9 cellular contexts compared by ENCODE assay signal in genomic region chr1:66758247-66758755, GRCh38. TPM values are rescaled to one million over a fixed set of nuclear protein-coding genes. Genes with fewer than 3 reads are reported as not detected.
DNase-seq lines count a peak whose midpoint lies in the region; ATAC-seq and TF ChIP-seq lines count a peak whose summit lies in the region.
"Had no signal": no experiment of that assay in that cellular context is flagged by ENCODE, and none has a peak within 500 bp of the region (broad histone marks: within the 10 kb centered on the region; RNA-seq: fewer than 3 reads in every experiment).

No MANE protein-coding gene starts in this region.

- H3K4me3 Mint-ChIP-seq in endothelial cell (ENCODE audit: unreplicated experiment): no peak overlapping the region
- H3K4me3 Mint-ChIP-seq in activated naive CD4-positive, alpha-beta T cell treated with anti-CD3 and anti-CD28 coated beads, Interleukin-2, amount 10 ng/mL, durations not matched to agents 7 days and 5 days: no peak overlapping the region
- H3K4me3 Mint-ChIP-seq in activated naive CD4-positive, alpha-beta T cell treated with anti-CD3 and anti-CD28 coated beads for 36 hours: no peak overlapping the region

- H3K27ac Mint-ChIP-seq in endothelial cell (ENCODE audit: unreplicated experiment): peak overlapping the region; percentile 68
- H3K27ac Mint-ChIP-seq in activated naive CD4-positive, alpha-beta T cell treated with anti-CD3 and anti-CD28 coated beads, Interleukin-2, amount 10 ng/mL, durations not matched to agents 7 days and 5 days: no peak overlapping the region
- no peak overlapping the region for H3K27ac Mint-ChIP-seq in activated naive CD4-positive, alpha-beta T cell treated with anti-CD3 and anti-CD28 coated beads for 36 hours

- H3K4me2 ChIP-seq in Loucy (ENCODE audit: low read depth, low read length, poor library complexity, severe bottlenecking) (peak overlapping the region; percentile 36), hepatocyte (no peak overlapping the region)

- peaks cover 14% of the 10 kb centered on the region for H3K4me1 Mint-ChIP-seq in endothelial cell (ENCODE audit: unreplicated experiment)
- H3K4me1 Mint-ChIP-seq in activated naive CD4-positive, alpha-beta T cell treated with anti-CD3 and anti-CD28 coated beads, Interleukin-2, amount 10 ng/mL, durations not matched to agents 7 days and 5 days: no peaks in the 10 kb centered on the region
- H3K4me1 Mint-ChIP-seq in activated naive CD4-positive, alpha-beta T cell treated with anti-CD3 and anti-CD28 coated beads for 36 hours (ENCODE audit: low read depth): no peaks in the 10 kb centered on the region

- no peaks in the 10 kb centered on the region for H3K27me3 Mint-ChIP-seq in endothelial cell (ENCODE audit: unreplicated experiment)
- H3K27me3 Mint-ChIP-seq in activated naive CD4-positive, alpha-beta T cell treated with anti-CD3 and anti-CD28 coated beads, Interleukin-2, amount 10 ng/mL, durations not matched to agents 7 days and 5 days: peaks cover 10% of the 10 kb centered on the region
- peaks cover 3% of the 10 kb centered on the region for H3K27me3 Mint-ChIP-seq in activated naive CD4-positive, alpha-beta T cell treated with anti-CD3 and anti-CD28 coated beads for 36 hours (ENCODE audit: low read depth)

- H2AFZ ChIP-seq in Loucy (ENCODE audit: low read length) (peak overlapping the region; percentile 74), hepatocyte (no peak overlapping the region)

- WGBS in hepatocyte (ENCODE audit: low lambda C conversion rate, missing lambda C conversion rate): 63% methylated on average over 1 of the region's 1 CpG

- H3K4me1 ChIP-seq in Loucy (ENCODE audit: insufficient read depth, low read length, poor library complexity, severe bottlenecking): peaks cover 15% of the 10 kb centered on the region
- H3K4me1 ChIP-seq in hepatocyte (ENCODE audit: insufficient read depth): no peaks in the 10 kb centered on the region

- H3K27ac ChIP-seq in hepatocyte: no peak overlapping the region

- ATAC-seq in GM18499 (IDR thresholded peaks at IDR 0.05; ENCODE audit: insufficient read depth, unreplicated experiment) (peak; percentile 99), GM21825 (IDR thresholded peaks at IDR 0.05; ENCODE audit: unreplicated experiment) (peak; percentile 100)

- no peaks in the 10 kb centered on the region for H3K9me3 ChIP-seq in Loucy (ENCODE audit: insufficient read depth, low read depth, low read length)
- H3K9me3 ChIP-seq in hepatocyte (ENCODE audit: low read depth): no peaks in the 10 kb centered on the region

- TF ChIP-seq CTCF in Loucy (conservative IDR thresholded peaks at IDR 0.05; ENCODE audit: low read length) (no peak), endothelial cell (IDR thresholded peaks at IDR 0.05; ENCODE audit: unreplicated experiment) (no peak), hepatocyte (IDR thresholded peaks at IDR 0.05; ENCODE audit: poor library complexity) (no peak)

- H3K36me3 ChIP-seq in Loucy (ENCODE audit: insufficient read depth, low read length) (no peaks in the 10 kb centered on the region), hepatocyte (replicated peaks; ENCODE audit: insufficient read depth, low read depth) (no peaks in the 10 kb centered on the region)

- H3K9me3 Mint-ChIP-seq in endothelial cell (ENCODE audit: unreplicated experiment): no peaks in the 10 kb centered on the region
- H3K9me3 Mint-ChIP-seq in activated naive CD4-positive, alpha-beta T cell treated with anti-CD3 and anti-CD28 coated beads, Interleukin-2, amount 10 ng/mL, durations not matched to agents 7 days and 5 days: no peaks in the 10 kb centered on the region
- H3K9me3 Mint-ChIP-seq in activated naive CD4-positive, alpha-beta T cell treated with anti-CD3 and anti-CD28 coated beads for 36 hours: no peaks in the 10 kb centered on the region

- no peaks in the 10 kb centered on the region for H3K27me3 ChIP-seq in Loucy (ENCODE audit: insufficient read depth, low read length, poor library complexity, severe bottlenecking)
- peaks cover 2% of the 10 kb centered on the region for H3K27me3 ChIP-seq in hepatocyte

- peaks cover 27% of the 10 kb centered on the region for H3K36me3 Mint-ChIP-seq in endothelial cell (ENCODE audit: low read depth, unreplicated experiment)
- no peaks in the 10 kb centered on the region for H3K36me3 Mint-ChIP-seq in activated naive CD4-positive, alpha-beta T cell treated with anti-CD3 and anti-CD28 coated beads, Interleukin-2, amount 10 ng/mL, durations not matched to agents 7 days and 5 days
- no peaks in the 10 kb centered on the region for H3K36me3 Mint-ChIP-seq in activated naive CD4-positive, alpha-beta T cell treated with anti-CD3 and anti-CD28 coated beads for 36 hours (ENCODE audit: low read depth)

- intact Hi-C loops in activated naive CD4-positive, alpha-beta T cell treated with anti-CD3 and anti-CD28 coated beads for 36 hours (cut with micrococcal nuclease): no loop called here

- CTCF ChIA-PET in activated naive CD4-positive, alpha-beta T cell treated with anti-CD3 and anti-CD28 coated beads, Interleukin-2, amount 10 ng/mL, durations not matched to agents 7 days and 5 days (lab: Charles Lee): interaction anchor here (0.8 to 1.4 kb wide), 5 partner anchors 9 to 455 kb away, joined by 3 to 4 read pairs (median 4); no protein-coding TSS in a partner anchor
- CTCF ChIA-PET in activated naive CD4-positive, alpha-beta T cell treated with anti-CD3 and anti-CD28 coated beads for 36 hours (lab: Charles Lee): interaction anchor here (1.1 kb wide), 2 partner anchors 32 to 223 kb away, joined by 3 read pairs; no protein-coding TSS in a partner anchor

- H4K20me1 ChIP-seq in Loucy (ENCODE audit: insufficient read depth, low read length, poor library complexity, severe bottlenecking) (no peaks in the 10 kb centered on the region), hepatocyte (ENCODE audit: insufficient read depth, poor library complexity, severe bottlenecking) (no peaks in the 10 kb centered on the region)

- DNase-seq in endothelial cell (ENCODE audit: low spot score) (no peak), ecto neural progenitor cell (ENCODE audit: low spot score) (no peak), hepatocyte (ENCODE audit: low spot score) (no peak)
- no peak for DNase-seq in activated naive CD4-positive, alpha-beta T cell treated with anti-CD3 and anti-CD28 coated beads, Interleukin-2, amount 10 ng/mL, durations not matched to agents 7 days and 5 days
- DNase-seq in activated naive CD4-positive, alpha-beta T cell treated with anti-CD3 and anti-CD28 coated beads for 36 hours: no peak

- peak overlapping the region; percentile 2 for H3K9ac ChIP-seq in Loucy (ENCODE audit: low read depth, low read length, poor library complexity, severe bottlenecking)

- H3K79me2 ChIP-seq in Loucy (ENCODE audit: insufficient read depth, low read length) (no peaks in the 10 kb centered on the region), hepatocyte (no peaks in the 10 kb centered on the region)

- H3F3A ChIP-seq in Loucy (ENCODE audit: low read depth): no peaks in the 10 kb centered on the region

- H3K9me2 ChIP-seq in Loucy (replicated peaks; ENCODE audit: low read depth, low read length) (no peaks in the 10 kb centered on the region), hepatocyte (replicated peaks; ENCODE audit: insufficient read depth) (no peaks in the 10 kb centered on the region)

- no peak overlapping the region for H3K4me3 ChIP-seq in Loucy (ENCODE audit: low read length, poor library complexity, severe bottlenecking)
- no peak overlapping the region for H3K4me3 ChIP-seq in hepatocyte

RNA-seq across cellular contexts. Expression of gene DYNLT5, which starts 6.0 kb away (rescaled TPM):
- total RNA-seq in endothelial cell (ENCODE audit: unreplicated experiment): 57.9 TPM
- total RNA-seq in activated naive CD4-positive, alpha-beta T cell treated with anti-CD3 and anti-CD28 coated beads for 36 hours: not detected
- 0.10 TPM in 1 of 2 replicates, not detected in the other for total RNA-seq in hepatocyte
- polyA plus RNA-seq in hepatocyte: 0.13 TPM in 1 of 2 replicates, not detected in the other
- total RNA-seq: kidney epithelial cell had no signal

RNA-seq across cellular contexts. Expression of gene INSL5, which starts 42.8 kb away (rescaled TPM):
- total RNA-seq in endothelial cell (ENCODE audit: unreplicated experiment) (not detected), hepatocyte (1.5 and 1.8 TPM in 2 replicates)
- not detected for total RNA-seq in activated naive CD4-positive, alpha-beta T cell treated with anti-CD3 and anti-CD28 coated beads for 36 hours
- 3.1 TPM in 1 of 2 replicates, not detected in the other for polyA plus RNA-seq in hepatocyte
- total RNA-seq: kidney epithelial cell had no signal

Comparison
In these comparisons a context has a peak if more than half of its experiments do, and no peak if none do; other contexts are left out.
1. RNA of gene DYNLT5, which starts 6.0 kb away (total RNA-seq): 57.9 TPM in endothelial cell (single experiment); 0.10 TPM in hepatocyte and not detected in activated naive CD4-positive, alpha-beta T cell treated with anti-CD3 and anti-CD28 coated beads for 36 hours; every median in the first group is over 10 times any median in the second.